8 cellular contexts compared by ENCODE assay signal in the genomic region with DNA sequence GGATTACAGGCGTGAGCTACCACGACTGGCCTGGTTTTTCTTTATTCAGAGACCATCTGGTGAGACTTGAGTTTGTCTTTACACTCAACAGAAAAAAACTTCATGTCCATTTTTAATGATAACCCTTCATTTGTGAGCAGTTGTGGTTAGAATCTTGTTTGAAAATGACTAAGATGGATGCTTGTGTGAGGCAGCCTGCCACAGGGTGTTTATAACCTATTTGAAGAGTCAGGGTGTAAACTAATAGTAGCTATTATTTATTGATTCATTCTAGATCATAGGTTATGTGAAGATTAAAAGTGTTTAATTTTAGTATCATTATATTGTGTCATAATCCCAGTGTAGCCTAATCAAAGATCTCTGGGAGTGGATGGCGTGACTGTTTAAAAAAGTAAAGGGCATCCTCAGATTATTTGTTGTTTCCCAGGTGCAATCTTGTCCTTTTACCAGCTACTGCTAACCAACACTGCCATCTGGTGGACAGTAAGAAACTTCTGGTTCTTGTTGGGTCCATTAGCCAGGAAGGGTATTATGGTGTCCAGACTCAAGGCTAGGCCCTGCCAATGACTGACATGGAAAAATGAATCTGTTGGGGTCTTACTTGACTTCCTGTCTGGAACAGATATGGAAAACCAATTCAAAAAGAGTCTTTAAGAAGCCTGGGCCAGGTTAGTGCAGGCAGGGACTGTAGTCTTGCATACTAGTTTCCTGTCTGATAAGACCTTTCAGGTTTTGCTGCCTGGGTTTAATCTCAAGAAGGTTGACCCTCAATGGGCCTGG. TPM values are rescaled to one million over a fixed set of nuclear protein-coding genes. Genes with fewer than 3 reads are reported as not detected.
DNase-seq lines count a peak whose midpoint lies in the region; FAIRE-seq and TF ChIP-seq lines count a peak whose summit lies in the region.

No MANE protein-coding gene starts in this region.

- H3K4me1 ChIP-seq in MM.1S (ENCODE audit: low read length) (no peaks in the 10 kb centered on the region), hepatocyte (ENCODE audit: insufficient read depth) (no peaks in the 10 kb centered on the region), small intestine (ENCODE audit: control insufficient read depth in 2 of 2, insufficient read depth in 1 of 2, low read depth in 1 of 2, low read length in 1 of 2) (peaks cover 0 to 2% of the 10 kb centered on the region in 2 donors)

- H3F3A ChIP-seq in MM.1S (ENCODE audit: insufficient read depth, low read length): peaks cover 9% of the 10 kb centered on the region

- peak; percentile 86 for TF ChIP-seq CTCF in MM.1S (IDR thresholded peaks at IDR 0.05; ENCODE audit: low read length)
- peak; percentile 79 for TF ChIP-seq CTCF in RWPE1 (conservative IDR thresholded peaks at IDR 0.05; ENCODE audit: low read depth)
- peak; percentile 81 for TF ChIP-seq CTCF in hepatocyte (IDR thresholded peaks at IDR 0.05; ENCODE audit: poor library complexity)

- no peak for FAIRE-seq in small intestine (lab: Jason Lieb, UNC)

- H3K27me3 ChIP-seq in MM.1S (replicated peaks; ENCODE audit: insufficient read depth, low read length) (no peaks in the 10 kb centered on the region), hepatocyte (no peaks in the 10 kb centered on the region), small intestine (ENCODE audit: control insufficient read depth in 2 of 2, insufficient read depth in 2 of 2, low read length in 2 of 2) (no peaks in the 10 kb centered on the region)

- H3K9me2 ChIP-seq in MM.1S (replicated peaks; ENCODE audit: insufficient read depth, low read length): no peaks in the 10 kb centered on the region
- H3K9me2 ChIP-seq in hepatocyte (replicated peaks; ENCODE audit: insufficient read depth): no peaks in the 10 kb centered on the region

- H3K4me3 ChIP-seq in MM.1S (ENCODE audit: low read length) (no peak overlapping the region), hepatocyte (no peak overlapping the region), small intestine (ENCODE audit: low read depth in 1 of 2, low read length in 2 of 2) (no peak overlapping the region)

- no peaks in the 10 kb centered on the region for H3K36me3 ChIP-seq in MM.1S (replicated peaks; ENCODE audit: insufficient read depth, low read length)
- H3K36me3 ChIP-seq in hepatocyte (replicated peaks; ENCODE audit: insufficient read depth, low read depth): no peaks in the 10 kb centered on the region
- peaks cover 0 to 4% of the 10 kb centered on the region in 2 donors for H3K36me3 ChIP-seq in small intestine (ENCODE audit: control insufficient read depth in 2 of 2, insufficient read depth in 2 of 2, low read length in 2 of 2)

- H3K9me3 ChIP-seq in MM.1S (replicated peaks; ENCODE audit: insufficient read depth, low read length) (no peaks in the 10 kb centered on the region), hepatocyte (ENCODE audit: low read depth) (no peaks in the 10 kb centered on the region), small intestine (ENCODE audit: control insufficient read depth, low read depth) (no peaks in the 10 kb centered on the region)

- no peak overlapping the region for H3K9ac ChIP-seq in MM.1S (ENCODE audit: low read length)

- 60% methylated on average over 3 of the region's 3 CpGs for WGBS in hepatocyte (ENCODE audit: low lambda C conversion rate, missing lambda C conversion rate)
- 52 to 58% (median 55%) methylated on average over 3 of the region's 3 CpGs for WGBS in small intestine, 3 donors

- H3K27ac ChIP-seq in MM.1S (ENCODE audit: low read length) (no peak overlapping the region), RWPE1 (no peak overlapping the region), hepatocyte (no peak overlapping the region), small intestine (ENCODE audit: low read depth in 1 of 2, low read length in 1 of 2) (no peak overlapping the region)

- no peaks in the 10 kb centered on the region for H3K79me2 ChIP-seq in MM.1S (ENCODE audit: low read length)
- H3K79me2 ChIP-seq in hepatocyte: no peaks in the 10 kb centered on the region

- DNase-seq in activated gamma-delta T cell treated with Interleukin-2 at 50 U/mL for 16 hours (peak; percentile 37), activated gamma-delta T cell (lab: John Stamatoyannopoulos, UW) (no peak), HCEC 1CT (peak; percentile 85), MM.1S (peak; percentile 85), RWPE1 (ENCODE audit: low spot score) (peak; percentile 64), astrocyte of the hippocampus (ENCODE audit: low read depth, low spot score) (peak; percentile 90), hepatocyte (ENCODE audit: low spot score) (peak; percentile 92), small intestine (peak; percentile 82)

- CTCF ChIA-PET in RWPE1 (lab: Yijun Ruan, JAX): interaction anchor here (0.7 to 3.1 kb wide), 13 partner anchors 9 to 720 kb away, joined by 3 to 16 read pairs (median 6); no protein-coding TSS in a partner anchor

- H2AFZ ChIP-seq in MM.1S (ENCODE audit: low read length): no peak overlapping the region
- H2AFZ ChIP-seq in hepatocyte: no peak overlapping the region

- no peak overlapping the region for H3K4me2 ChIP-seq in MM.1S (ENCODE audit: low read depth, low read length)
- no peak overlapping the region for H3K4me2 ChIP-seq in hepatocyte

- POLR2A ChIA-PET in RWPE1 (lab: Yijun Ruan, JAX; ENCODE audit: low non-redundant PET): no interaction called here

- H4K20me1 ChIP-seq in MM.1S (ENCODE audit: insufficient read depth, low read length) (no peaks in the 10 kb centered on the region), hepatocyte (ENCODE audit: insufficient read depth, poor library complexity, severe bottlenecking) (peaks cover 6% of the 10 kb centered on the region)

RNA-seq across cellular contexts. Expression of a gene that starts 24.9 kb away (rescaled TPM):
- total RNA-seq in hepatocyte: 35.6 and 42.7 TPM in 2 replicates
- polyA plus RNA-seq in hepatocyte: 40.8 and 44.5 TPM in 2 replicates
- polyA plus RNA-seq in small intestine: 10 to 100 TPM; 14.4 to 23.5 (median 19.9) TPM
